In genomic region chr18:73240899-73241298, GRCh38 we compare ENCODE assay signal across 1 cellular context.
TF ChIP-seq lines count a peak whose summit lies in the region.

No MANE protein-coding gene starts in this region.

TF ChIP-seq in GM23338, 12 proteins besides CTCF, POLR2A, EP300 and RAD21:
- TF ChIP-seq, protein P1, sequence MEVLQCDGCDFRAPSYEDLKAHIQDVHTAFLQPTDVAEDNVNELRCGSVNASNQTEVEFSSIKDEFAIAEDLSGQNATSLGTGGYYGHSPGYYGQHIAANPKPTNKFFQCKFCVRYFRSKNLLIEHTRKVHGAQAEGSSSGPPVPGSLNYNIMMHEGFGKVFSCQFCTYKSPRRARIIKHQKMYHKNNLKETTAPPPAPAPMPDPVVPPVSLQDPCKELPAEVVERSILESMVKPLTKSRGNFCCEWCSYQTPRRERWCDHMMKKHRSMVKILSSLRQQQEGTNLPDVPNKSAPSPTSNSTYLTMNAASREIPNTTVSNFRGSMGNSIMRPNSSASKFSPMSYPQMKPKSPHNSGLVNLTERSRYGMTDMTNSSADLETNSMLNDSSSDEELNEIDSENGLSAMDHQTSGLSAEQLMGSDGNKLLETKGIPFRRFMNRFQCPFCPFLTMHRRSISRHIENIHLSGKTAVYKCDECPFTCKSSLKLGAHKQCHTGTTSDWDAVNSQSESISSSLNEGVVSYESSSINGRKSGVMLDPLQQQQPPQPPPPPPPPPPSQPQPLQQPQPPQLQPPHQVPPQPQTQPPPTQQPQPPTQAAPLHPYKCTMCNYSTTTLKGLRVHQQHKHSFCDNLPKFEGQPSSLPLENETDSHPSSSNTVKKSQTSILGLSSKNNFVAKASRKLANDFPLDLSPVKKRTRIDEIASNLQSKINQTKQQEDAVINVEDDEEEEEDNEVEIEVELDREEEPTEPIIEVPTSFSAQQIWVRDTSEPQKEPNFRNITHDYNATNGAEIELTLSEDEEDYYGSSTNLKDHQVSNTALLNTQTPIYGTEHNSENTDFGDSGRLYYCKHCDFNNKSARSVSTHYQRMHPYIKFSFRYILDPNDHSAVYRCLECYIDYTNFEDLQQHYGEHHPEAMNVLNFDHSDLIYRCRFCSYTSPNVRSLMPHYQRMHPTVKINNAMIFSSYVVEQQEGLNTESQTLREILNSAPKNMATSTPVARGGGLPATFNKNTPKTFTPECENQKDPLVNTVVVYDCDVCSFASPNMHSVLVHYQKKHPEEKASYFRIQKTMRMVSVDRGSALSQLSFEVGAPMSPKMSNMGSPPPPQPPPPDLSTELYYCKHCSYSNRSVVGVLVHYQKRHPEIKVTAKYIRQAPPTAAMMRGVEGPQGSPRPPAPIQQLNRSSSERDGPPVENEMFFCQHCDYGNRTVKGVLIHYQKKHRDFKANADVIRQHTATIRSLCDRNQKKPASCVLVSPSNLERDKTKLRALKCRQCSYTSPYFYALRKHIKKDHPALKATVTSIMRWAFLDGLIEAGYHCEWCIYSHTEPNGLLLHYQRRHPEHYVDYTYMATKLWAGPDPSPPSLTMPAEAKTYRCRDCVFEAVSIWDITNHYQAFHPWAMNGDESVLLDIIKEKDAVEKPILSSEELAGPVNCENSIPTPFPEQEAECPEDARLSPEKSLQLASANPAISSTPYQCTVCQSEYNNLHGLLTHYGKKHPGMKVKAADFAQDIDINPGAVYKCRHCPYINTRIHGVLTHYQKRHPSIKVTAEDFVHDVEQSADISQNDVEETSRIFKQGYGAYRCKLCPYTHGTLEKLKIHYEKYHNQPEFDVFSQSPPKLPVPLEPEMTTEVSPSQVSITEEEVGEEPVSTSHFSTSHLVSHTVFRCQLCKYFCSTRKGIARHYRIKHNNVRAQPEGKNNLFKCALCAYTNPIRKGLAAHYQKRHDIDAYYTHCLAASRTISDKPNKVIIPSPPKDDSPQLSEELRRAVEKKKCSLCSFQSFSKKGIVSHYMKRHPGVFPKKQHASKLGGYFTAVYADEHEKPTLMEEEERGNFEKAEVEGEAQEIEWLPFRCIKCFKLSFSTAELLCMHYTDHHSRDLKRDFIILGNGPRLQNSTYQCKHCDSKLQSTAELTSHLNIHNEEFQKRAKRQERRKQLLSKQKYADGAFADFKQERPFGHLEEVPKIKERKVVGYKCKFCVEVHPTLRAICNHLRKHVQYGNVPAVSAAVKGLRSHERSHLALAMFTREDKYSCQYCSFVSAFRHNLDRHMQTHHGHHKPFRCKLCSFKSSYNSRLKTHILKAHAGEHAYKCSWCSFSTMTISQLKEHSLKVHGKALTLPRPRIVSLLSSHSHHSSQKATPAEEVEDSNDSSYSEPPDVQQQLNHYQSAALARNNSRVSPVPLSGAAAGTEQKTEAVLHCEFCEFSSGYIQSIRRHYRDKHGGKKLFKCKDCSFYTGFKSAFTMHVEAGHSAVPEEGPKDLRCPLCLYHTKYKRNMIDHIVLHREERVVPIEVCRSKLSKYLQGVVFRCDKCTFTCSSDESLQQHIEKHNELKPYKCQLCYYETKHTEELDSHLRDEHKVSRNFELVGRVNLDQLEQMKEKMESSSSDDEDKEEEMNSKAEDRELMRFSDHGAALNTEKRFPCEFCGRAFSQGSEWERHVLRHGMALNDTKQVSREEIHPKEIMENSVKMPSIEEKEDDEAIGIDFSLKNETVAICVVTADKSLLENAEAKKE (CRISPR knock-in tag; IDR thresholded peaks at IDR 0.05), result 0 out of 2 replicates have a peak, but pooled peaks have one; percentile 24
- TF ChIP-seq JUNB (IDR thresholded peaks at IDR 0.05; ENCODE audit: unreplicated experiment), result no peak
- TF ChIP-seq, protein P2, sequence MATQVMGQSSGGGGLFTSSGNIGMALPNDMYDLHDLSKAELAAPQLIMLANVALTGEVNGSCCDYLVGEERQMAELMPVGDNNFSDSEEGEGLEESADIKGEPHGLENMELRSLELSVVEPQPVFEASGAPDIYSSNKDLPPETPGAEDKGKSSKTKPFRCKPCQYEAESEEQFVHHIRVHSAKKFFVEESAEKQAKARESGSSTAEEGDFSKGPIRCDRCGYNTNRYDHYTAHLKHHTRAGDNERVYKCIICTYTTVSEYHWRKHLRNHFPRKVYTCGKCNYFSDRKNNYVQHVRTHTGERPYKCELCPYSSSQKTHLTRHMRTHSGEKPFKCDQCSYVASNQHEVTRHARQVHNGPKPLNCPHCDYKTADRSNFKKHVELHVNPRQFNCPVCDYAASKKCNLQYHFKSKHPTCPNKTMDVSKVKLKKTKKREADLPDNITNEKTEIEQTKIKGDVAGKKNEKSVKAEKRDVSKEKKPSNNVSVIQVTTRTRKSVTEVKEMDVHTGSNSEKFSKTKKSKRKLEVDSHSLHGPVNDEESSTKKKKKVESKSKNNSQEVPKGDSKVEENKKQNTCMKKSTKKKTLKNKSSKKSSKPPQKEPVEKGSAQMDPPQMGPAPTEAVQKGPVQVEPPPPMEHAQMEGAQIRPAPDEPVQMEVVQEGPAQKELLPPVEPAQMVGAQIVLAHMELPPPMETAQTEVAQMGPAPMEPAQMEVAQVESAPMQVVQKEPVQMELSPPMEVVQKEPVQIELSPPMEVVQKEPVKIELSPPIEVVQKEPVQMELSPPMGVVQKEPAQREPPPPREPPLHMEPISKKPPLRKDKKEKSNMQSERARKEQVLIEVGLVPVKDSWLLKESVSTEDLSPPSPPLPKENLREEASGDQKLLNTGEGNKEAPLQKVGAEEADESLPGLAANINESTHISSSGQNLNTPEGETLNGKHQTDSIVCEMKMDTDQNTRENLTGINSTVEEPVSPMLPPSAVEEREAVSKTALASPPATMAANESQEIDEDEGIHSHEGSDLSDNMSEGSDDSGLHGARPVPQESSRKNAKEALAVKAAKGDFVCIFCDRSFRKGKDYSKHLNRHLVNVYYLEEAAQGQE (IDR thresholded peaks at IDR 0.05; ENCODE audit: unreplicated experiment), result no peak
- TF ChIP-seq EZH2 (IDR thresholded peaks at IDR 0.05; ENCODE audit: low read depth, unreplicated experiment), result no peak
- no peak for TF ChIP-seq ETS1 (IDR thresholded peaks at IDR 0.05)
- no peak for TF ChIP-seq STAT1 (IDR thresholded peaks at IDR 0.05; ENCODE audit: unreplicated experiment)
